Comparison of ENCODE assay signal across 1 cellular context in genomic region chr19:55339225-55340143, GRCh38.
A peak's percentile ranks its signal among the peaks of the same experiment; 100 is the strongest.
TF ChIP-seq lines count a peak whose summit lies in the region.

Gene KMT5C, plus strand, starts transcription at chr19:55339876. Its CDS starts 2,061 bp downstream, at chr19:55341937.

TF ChIP-seq in HepG2, 621 proteins besides CTCF, POLR2A, EP300 and RAD21 (continued from another document and continues in another):
- TF ChIP-seq ZBTB40 (IDR thresholded peaks at IDR 0.05) (peak; percentile 99), ZBTB40 (CRISPR knock-in tag; IDR thresholded peaks at IDR 0.05) (peak; percentile 100), ASH2L (IDR thresholded peaks at IDR 0.05; ENCODE audit: insufficient read length, low read depth, low read length) (peak; percentile 49), ZMAT3 (CRISPR knock-in tag; conservative IDR thresholded peaks at IDR 0.05) (peak; percentile 50; the same call in 1 of the 2 replicates), ZNF710 (CRISPR knock-in tag; IDR thresholded peaks at IDR 0.05; ENCODE audit: borderline replicate concordance) (0 out of 2 replicates have a peak, but pooled peaks have one; percentile 37), POLR2AphosphoS2 (IDR thresholded peaks at IDR 0.05; ENCODE audit: low read depth, low read length) (no peak), CEBPB (IDR thresholded peaks at IDR 0.05; ENCODE audit: borderline replicate concordance, low read depth, low read length) (no peak), SMAD3 (CRISPR knock-in tag; IDR thresholded peaks at IDR 0.05) (0 out of 2 replicates have a peak, but pooled peaks have one; percentile 30), ZFP90 (CRISPR knock-in tag; IDR thresholded peaks at IDR 0.05; ENCODE audit: borderline replicate concordance) (no peak), HNF1A (IDR thresholded peaks at IDR 0.05; ENCODE audit: low read depth) (no peak), HNF1A (CRISPR knock-in tag; IDR thresholded peaks at IDR 0.05; ENCODE audit: borderline replicate concordance) (no peak; the same call in 1 of the 2 replicates), ZNF362 (CRISPR knock-in tag; IDR thresholded peaks at IDR 0.05; ENCODE audit: borderline replicate concordance) (no peak), BATF2 (CRISPR knock-in tag; IDR thresholded peaks at IDR 0.05) (no peak), PATZ1 (CRISPR knock-in tag; IDR thresholded peaks at IDR 0.05) (peak; percentile 60; the same call in 1 of the 2 replicates), TBX3 (IDR thresholded peaks at IDR 0.05; ENCODE audit: borderline replicate concordance) (peak; percentile 73; the same call in 1 of the 2 replicates), ERF (CRISPR knock-in tag; IDR thresholded peaks at IDR 0.05) (no peak; the same call in 1 of the 2 replicates), ZNF670 (CRISPR knock-in tag; IDR thresholded peaks at IDR 0.05; ENCODE audit: borderline replicate concordance) (no peak), ZNF460 (CRISPR knock-in tag; IDR thresholded peaks at IDR 0.05; ENCODE audit: borderline replicate concordance) (no peak), ELF1 (CRISPR knock-in tag; IDR thresholded peaks at IDR 0.05) (peak; percentile 38), ATF3 (CRISPR knock-in tag; IDR thresholded peaks at IDR 0.05) (no peak), SMYD3 (CRISPR knock-in tag; IDR thresholded peaks at IDR 0.05) (0 out of 2 replicates have a peak, but pooled peaks have one; percentile 16), ZSCAN29 (CRISPR knock-in tag; conservative IDR thresholded peaks at IDR 0.05) (peak; percentile 71; the same call in 1 of the 2 replicates), REPIN1 (CRISPR knock-in tag; IDR thresholded peaks at IDR 0.05; ENCODE audit: borderline replicate concordance, low read depth) (0 out of 2 replicates have a peak, but pooled peaks have one; percentile 41), ZNF678 (CRISPR knock-in tag; IDR thresholded peaks at IDR 0.05) (no peak), CREB1 (IDR thresholded peaks at IDR 0.05) (peak; percentile 95), CREB1 (CRISPR knock-in tag; IDR thresholded peaks at IDR 0.05) (peak; percentile 96), ZGPAT (CRISPR knock-in tag; IDR thresholded peaks at IDR 0.05) (peak; percentile 76), ZNF18 (CRISPR knock-in tag; IDR thresholded peaks at IDR 0.05; ENCODE audit: insufficient replicate concordance) (no peak), RXRB (CRISPR knock-in tag; IDR thresholded peaks at IDR 0.05; ENCODE audit: borderline replicate concordance) (peak; percentile 44), ARHGAP35 (CRISPR knock-in tag; IDR thresholded peaks at IDR 0.05; ENCODE audit: borderline replicate concordance) (no peak), MZF1 (CRISPR knock-in tag; IDR thresholded peaks at IDR 0.05; ENCODE audit: borderline replicate concordance) (no peak), KLF9 (CRISPR knock-in tag; IDR thresholded peaks at IDR 0.05; ENCODE audit: low read depth) (peak; percentile 28; the same call in 1 of the 2 replicates)
